ENCODE assay signal across 12 cellular contexts in genomic region chr11:79007811-79008294, GRCh38.
"Had no signal": no experiment of that assay in that cellular context is flagged by ENCODE, and none has a peak within 500 bp of the region (broad histone marks: within the 10 kb centered on the region; RNA-seq: fewer than 3 reads in every experiment).

No MANE protein-coding gene starts in this region.

- H3K9me3 ChIP-seq: uterus had no signal

- H3K4me3 Mint-ChIP-seq: activated naive CD4-positive, alpha-beta T cell treated with anti-CD3 and anti-CD28 coated beads, Interleukin-2, amount 50 U/mL, for 24 hours; nephron had no signal

- H3K27ac Mint-ChIP-seq: activated naive CD4-positive, alpha-beta T cell treated with anti-CD3 and anti-CD28 coated beads, Interleukin-2, amount 50 U/mL, for 24 hours had no signal

- H3K4me3 ChIP-seq: uterus had no signal

- H3K36me3 ChIP-seq: brain microvascular endothelial cell, uterus had no signal

- H3K4me1 Mint-ChIP-seq: activated naive CD4-positive, alpha-beta T cell treated with anti-CD3 and anti-CD28 coated beads, Interleukin-2, amount 50 U/mL, for 24 hours; nephron had no signal

- DNase-seq: activated CD4-positive, alpha-beta T cell treated with anti-CD3 and anti-CD28 coated beads, Interleukin-2, amount 50 U/mL, for 4 hours; activated CD4-positive, CD25-positive, alpha-beta regulatory T cell treated with anti-CD3 and anti-CD28 coated beads, Interleukin-2, amount 50 U/mL, for 72 hours; activated T-cell treated with anti-CD3 and anti-CD28 coated beads, Interleukin-2, amount 50 U/mL, for 1 hour; brain microvascular endothelial cell; dermis blood vessel endothelial cell; erythroblast; left cardiac atrium; stimulated activated CD4-positive, alpha-beta T cell treated with anti-CD3 and anti-CD28 coated beads, Interleukin-15, amount 100 ng/mL, for 24 hours; stimulated activated CD4-positive, alpha-beta T cell treated with anti-CD3 and anti-CD28 coated beads, Interleukin-4, amount 100 ng/mL, for 4 hours; uterus had no signal

- H3K4me1 ChIP-seq: uterus had no signal

- H3K36me3 Mint-ChIP-seq: activated naive CD4-positive, alpha-beta T cell treated with anti-CD3 and anti-CD28 coated beads, Interleukin-2, amount 50 U/mL, for 24 hours had no signal

- H3K27me3 ChIP-seq: brain microvascular endothelial cell, uterus had no signal

- H3K27ac ChIP-seq: brain microvascular endothelial cell, uterus had no signal
